9 cellular contexts compared by ENCODE assay signal in the genomic region with DNA sequence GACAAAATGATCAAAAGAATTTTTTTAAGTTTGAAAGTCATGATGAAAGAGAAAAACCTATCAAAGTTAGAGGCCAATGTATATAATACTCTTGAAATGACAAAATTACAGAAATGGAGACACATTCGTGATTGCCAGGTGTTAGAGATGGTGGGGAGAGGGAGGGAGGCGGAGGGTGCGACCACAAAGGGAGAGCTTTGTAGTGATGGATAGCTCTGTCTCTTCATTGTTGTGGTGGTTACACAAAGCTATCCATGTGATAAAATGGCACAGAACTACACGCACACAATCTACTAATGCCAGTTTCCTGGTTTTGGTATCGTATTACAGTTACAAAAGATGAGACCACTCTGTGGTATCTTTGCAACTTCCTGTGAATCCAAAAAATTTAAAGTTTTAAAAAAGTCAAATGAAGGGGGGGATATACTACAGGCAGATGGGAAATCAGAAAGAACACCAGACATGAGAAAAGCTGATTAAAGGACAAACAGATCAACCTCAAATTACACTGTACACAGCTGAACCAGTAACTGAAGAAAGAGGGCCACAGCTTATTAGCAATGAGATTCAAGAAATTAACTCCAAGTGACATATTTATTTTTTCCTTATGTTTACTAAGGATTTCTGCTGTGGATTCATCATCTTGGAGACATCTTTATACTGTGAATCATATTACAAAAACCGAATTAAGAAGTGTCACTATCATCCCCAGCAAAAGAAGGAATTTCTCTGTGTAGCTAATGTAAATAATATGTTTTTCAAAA.
DNase-seq lines count a peak whose midpoint lies in the region; ATAC-seq, FAIRE-seq and TF ChIP-seq lines count a peak whose summit lies in the region.
"Had no signal": no experiment of that assay in that cellular context is flagged by ENCODE, and none has a peak within 500 bp of the region (broad histone marks: within the 10 kb centered on the region; RNA-seq: fewer than 3 reads in every experiment).

No MANE protein-coding gene starts in this region.

- peaks cover 42% of the 10 kb centered on the region for H3K4me1 Mint-ChIP-seq in central memory CD8-positive, alpha-beta T cell

- H3K4me1 ChIP-seq in sigmoid colon (peaks cover 0 to 14% (median 10%) of the 10 kb centered on the region in 4 donors), kidney (ENCODE audit: control insufficient read depth in 1 of 2, insufficient read depth in 1 of 2, low read depth in 1 of 2, low read length in 2 of 2) (peaks cover 6 to 12% of the 10 kb centered on the region in 2 donors)

- no peak for FAIRE-seq in kidney (lab: Jason Lieb, UNC)
- FAIRE-seq: A204.1 had no signal

- H3K36me3 Mint-ChIP-seq in central memory CD8-positive, alpha-beta T cell (ENCODE audit: insufficient read depth): peaks cover 7% of the 10 kb centered on the region

- no peak for TF ChIP-seq CTCF in sigmoid colon (IDR thresholded peaks at IDR 0.05)
- no peak for TF ChIP-seq CTCF in kidney (IDR thresholded peaks at IDR 0.05; ENCODE audit: borderline replicate concordance, extremely low read depth, insufficient read depth)

- DNase-seq in NCI-H1417 (lab: John Stamatoyannopoulos, UW) (peak in 2 of 3 experiments; percentile 7 to 39), NCI-H1417 treated with DMSO at 0.1 percent for 48 hours (lab: John Stamatoyannopoulos, UW) (no peak), NCI-H748 (lab: John Stamatoyannopoulos, UW; ENCODE audit: unreplicated experiment) (peak; percentile 75), sigmoid colon (no peak), kidney (no peak), G401 (ENCODE audit: low spot score) (no peak), AG08396 (ENCODE audit: low spot score) (no peak)
- DNase-seq in central memory CD8-positive, alpha-beta T cell (ENCODE audit: low spot score in 2 of 2): no peak

- no peaks in the 10 kb centered on the region for H3K9me3 ChIP-seq in sigmoid colon
- H3K9me3 ChIP-seq in kidney (ENCODE audit: control insufficient read depth in 1 of 2, low read length in 2 of 2): no peaks in the 10 kb centered on the region

- WGBS in sigmoid colon, 2 donors: 50 to 84% methylated on average over 6 of the region's 6 CpGs

- H3K4me3 Mint-ChIP-seq in central memory CD8-positive, alpha-beta T cell: no peak overlapping the region

- in situ Hi-C loops in G401 (cut with HindIII; ENCODE audit: low sequenced_read_pairs): no loop called here

- no peaks in the 10 kb centered on the region for H3K27me3 Mint-ChIP-seq in central memory CD8-positive, alpha-beta T cell

- ATAC-seq in central memory CD8-positive, alpha-beta T cell (replicated peaks; ENCODE audit: extremely low read depth, poor library complexity, severe bottlenecking): peak; percentile 43

- H3K4me3 ChIP-seq in sigmoid colon: no peak overlapping the region
- H3K4me3 ChIP-seq in kidney (ENCODE audit: low read length in 2 of 2): no peak overlapping the region

- no peaks in the 10 kb centered on the region for H3K9me3 Mint-ChIP-seq in central memory CD8-positive, alpha-beta T cell

- H3K27ac Mint-ChIP-seq in central memory CD8-positive, alpha-beta T cell (ENCODE audit: low read depth): peak overlapping the region; percentile 85

- no peak for TF ChIP-seq EP300 in sigmoid colon (IDR thresholded peaks at IDR 0.05)

- H3K27ac ChIP-seq in sigmoid colon: peak overlapping the region in 3 of 4 donors; percentile 8 to 33 (median 26)
- no peak overlapping the region for H3K27ac ChIP-seq in kidney (ENCODE audit: low read depth in 2 of 2, low read length in 2 of 2)

- no peak overlapping the region for H3K9ac ChIP-seq in kidney (ENCODE audit: low read length in 2 of 2)

- no peaks in the 10 kb centered on the region for H3K27me3 ChIP-seq in sigmoid colon

- intact Hi-C loops in sigmoid colon (cut with DNase I): no loop called here
- intact Hi-C loops in kidney (cut with DNase I): no loop called here

- TF ChIP-seq POLR2A in sigmoid colon (IDR thresholded peaks at IDR 0.05): no peak

- H3K36me3 ChIP-seq in sigmoid colon: no peaks in the 10 kb centered on the region
- H3K36me3 ChIP-seq in kidney (ENCODE audit: control insufficient read depth in 1 of 2, insufficient read depth in 2 of 2, low read length in 2 of 2): peaks cover 0 to 3% of the 10 kb centered on the region in 2 donors

Comparison
In these comparisons a context has a peak if more than half of its experiments do, and no peak if none do; other contexts are left out.
1. DNase-seq: peak in NCI-H1417 (2 of 3) and NCI-H748 (single experiment); none in NCI-H1417 treated with DMSO at 0.1 percent for 48 hours (single experiment), central memory CD8-positive, alpha-beta T cell (0 of 2), sigmoid colon (single experiment), kidney (single experiment), G401 (single experiment) and AG08396 (single experiment).
2. H3K27ac ChIP-seq: peak in sigmoid colon (3 of 4); none in kidney (0 of 2).